ENCODE assay signal across 8 cellular contexts in genomic region chr6:14144678-14145113, GRCh38. TPM values are rescaled to one million over a fixed set of nuclear protein-coding genes. Genes with fewer than 3 reads are reported as not detected.
DNase-seq lines count a peak whose midpoint lies in the region; ATAC-seq and TF ChIP-seq lines count a peak whose summit lies in the region.

No MANE protein-coding gene starts in this region.

- BruUV-seq in A673 (replicated peaks; lab: Mats Ljungman, UMichigan) = no TSS peak

- POLR2A ChIA-PET in A673 (lab: Charles Lee; ENCODE audit: low non-redundant PET) = no interaction called here

- peak; percentile 76 for ATAC-seq in GM18517 (IDR thresholded peaks at IDR 0.05; ENCODE audit: unreplicated experiment)
- peak; percentile 83 for ATAC-seq in HG03432 (IDR thresholded peaks at IDR 0.05; ENCODE audit: unreplicated experiment)
- ATAC-seq in lower lobe of right lung = peak; percentile 82 to 90

- intact Hi-C loops in A673 (cut with micrococcal nuclease; ENCODE audit: unreplicated experiment) = loop anchor here (1.0 to 10.0 kb wide), 3 partner anchors 16 to 350 kb away; no protein-coding TSS in a partner anchor
- intact Hi-C loops in lower lobe of right lung (cut with DNase I) = no loop called here

- peak; percentile 97 for TF ChIP-seq CTCF in A673 (conservative IDR thresholded peaks at IDR 0.05; ENCODE audit: low read depth, low read length)
- TF ChIP-seq CTCF in lower lobe of right lung (IDR thresholded peaks at IDR 0.05) = peak; percentile 97

- H3K27me3 ChIP-seq in A673 (replicated peaks; ENCODE audit: insufficient read depth, low read depth, low read length, poor library complexity) = no peaks in the 10 kb centered on the region
- H3K27me3 ChIP-seq in lower lobe of right lung (ENCODE audit: low read depth) = no peaks in the 10 kb centered on the region

- no peak overlapping the region for H3K27ac ChIP-seq in A673 (ENCODE audit: low read depth, low read length, poor library complexity, severe bottlenecking)
- no peak overlapping the region for H3K27ac ChIP-seq in lower lobe of right lung

- DNase-seq in A673 (ENCODE audit: low spot score) (peak; percentile 92), NCI-H748 (lab: John Stamatoyannopoulos, UW; ENCODE audit: unreplicated experiment) (peak; percentile 77), dermis blood vessel endothelial cell (peak; percentile 88), lower lobe of right lung (peak; percentile 67)
- DNase-seq in activated CD4-positive, alpha-beta T cell treated with anti-CD3 and anti-CD28 coated beads, Interleukin-2, amount 50 U/mL, for 24 hours (ENCODE audit: low read depth in 1 of 2, low spot score in 1 of 2) = peak; percentile 52 to 63
- peak; percentile 40 to 47 for DNase-seq in stimulated activated CD8-positive, alpha-beta memory T cell treated with anti-CD3 and anti-CD28 coated beads, Interleukin-15, amount 100 ng/mL, for 48 hours (ENCODE audit: low read depth in 2 of 2)

- H3K9me3 ChIP-seq in A673 (ENCODE audit: low read depth, low read length, poor library complexity, severe bottlenecking) = no peaks in the 10 kb centered on the region
- H3K9me3 ChIP-seq in lower lobe of right lung = no peaks in the 10 kb centered on the region

- no peaks in the 10 kb centered on the region for H3K36me3 ChIP-seq in A673 (ENCODE audit: insufficient read depth, low read length, poor library complexity, severe bottlenecking)
- no peaks in the 10 kb centered on the region for H3K36me3 ChIP-seq in lower lobe of right lung

- H3K4me1 ChIP-seq in A673 (ENCODE audit: insufficient read depth, low read length, poor library complexity, severe bottlenecking) = peaks cover 61% of the 10 kb centered on the region
- H3K4me1 ChIP-seq in lower lobe of right lung = peaks cover 18% of the 10 kb centered on the region

- no peak overlapping the region for H3K4me3 ChIP-seq in A673 (ENCODE audit: low read depth, low read length, poor library complexity, severe bottlenecking)
- no peak overlapping the region for H3K4me3 ChIP-seq in lower lobe of right lung

- CTCF ChIA-PET in A673 (lab: Charles Lee) = interaction anchor here (0.6 to 1.3 kb wide), 5 partner anchors 11 to 98 kb away, joined by 3 to 9 read pairs (median 3); no protein-coding TSS in a partner anchor

RNA-seq across cellular contexts. Expression of gene CD83, which starts 27.1 kb away (rescaled TPM):
- 14.4 and 15.0 TPM in 2 replicates for total RNA-seq in A673 (2021)
- total RNA-seq in dermis blood vessel endothelial cell = 2.9 and 5.3 TPM in 2 replicates
- 25.0 TPM for total RNA-seq in lower lobe of right lung
